10 cellular contexts compared by ENCODE assay signal in genomic region chr5:142248853-142249462, GRCh38.
A peak's percentile ranks its signal among the peaks of the same experiment; 100 is the strongest.
DNase-seq lines count a peak whose midpoint lies in the region; ATAC-seq, FAIRE-seq and TF ChIP-seq lines count a peak whose summit lies in the region.
"Had no signal": no experiment of that assay in that cellular context is flagged by ENCODE, and none has a peak within 500 bp of the region (broad histone marks: within the 10 kb centered on the region; RNA-seq: fewer than 3 reads in every experiment).

No MANE protein-coding gene starts in this region.

- DNase-seq in NCI-H510A (lab: John Stamatoyannopoulos, UW), result peak; percentile 17
- no peak for DNase-seq in NCI-H510A treated with DMSO at 0.1 percent for 48 hours (lab: John Stamatoyannopoulos, UW)
- peak in 2 of 4 experiments; percentile 28 to 48 for DNase-seq in K562 (ENCODE audit: extremely low read depth in 1 of 4, low spot score in 3 of 4)
- no peak for DNase-seq in HepG2 (ENCODE audit: low spot score)
- DNase-seq in urothelium cell line (ENCODE audit: low spot score), result peak; percentile 45
- no peak for DNase-seq in naive thymus-derived CD8-positive, alpha-beta T cell
- no peak for DNase-seq in HuH-7.5 (ENCODE audit: low spot score)
- DNase-seq in ACHN, result no peak
- DNase-seq: SW 1271 had no signal

- H3K4me1 Mint-ChIP-seq in naive thymus-derived CD8-positive, alpha-beta T cell, result peaks cover 0 to 1% (median 0%) of the 10 kb centered on the region in 4 donors

- TF ChIP-seq CTCF in K562 (IDR thresholded peaks at IDR 0.05 in 2 of 3, conservative IDR thresholded peaks at IDR 0.05 in 1 of 3; ENCODE audit: insufficient read depth in 2 of 3, low read depth in 1 of 3, low read length in 3 of 3) (no peak), HepG2 (CRISPR knock-in tag; IDR thresholded peaks at IDR 0.05) (no peak)

- peaks cover 0 to 4% of the 10 kb centered on the region in 2 experiments; a peak in 4 of 5 replicates for H3K4me1 ChIP-seq in K562 (replicated peaks in 1 of 2; ENCODE audit: control insufficient read depth in 2 of 2, insufficient read depth in 2 of 2, low read length in 2 of 2)
- H3K4me1 ChIP-seq in HepG2 (ENCODE audit: insufficient read depth, low read length), result peaks cover 34% of the 10 kb centered on the region
- H3K4me1 ChIP-seq: adrenal gland had no signal

- 26% methylated on average over 13 of the region's 14 CpGs for WGBS in K562 (ENCODE audit: insufficient coverage, low coverage, missing lambda C conversion rate)
- WGBS in HepG2 (ENCODE audit: low lambda C conversion rate), result 69% methylated on average over 9 of the region's 14 CpGs

- H3K9me1 ChIP-seq in K562 (ENCODE audit: control insufficient read depth, insufficient read depth, low read length), result no peaks in the 10 kb centered on the region

- POLR2A ChIA-PET in K562 (lab: Yijun Ruan, JAX), result interaction anchor here (0.9 to 1.4 kb wide), 2 partner anchors 11 to 13 kb away, joined by 4 to 5 read pairs; no protein-coding TSS in a partner anchor
- POLR2A ChIA-PET in HepG2 (lab: Yijun Ruan, JAX), result no interaction called here
- POLR2A ChIA-PET in naive thymus-derived CD8-positive, alpha-beta T cell (lab: Charles Lee), result no interaction called here

- H3K27ac Mint-ChIP-seq in naive thymus-derived CD8-positive, alpha-beta T cell, result no peak overlapping the region

- no peaks in the 10 kb centered on the region for H3K27me3 ChIP-seq in K562 (ENCODE audit: control insufficient read depth in 2 of 2, insufficient read depth in 2 of 2, low read length in 2 of 2)
- H3K27me3 ChIP-seq in HepG2 (ENCODE audit: control insufficient read depth in 1 of 2, insufficient read depth in 2 of 2, low read length in 2 of 2), result peaks cover 0 to 3% of the 10 kb centered on the region in 2 experiments; a peak in 2 of 5 replicates
- H3K27me3 ChIP-seq: adrenal gland had no signal

- H3K79me2 ChIP-seq in K562 (ENCODE audit: control insufficient read depth, insufficient read depth, low read length) (no peaks in the 10 kb centered on the region), HepG2 (ENCODE audit: insufficient read depth, low read length) (no peaks in the 10 kb centered on the region)

- H3K36me3 ChIP-seq in K562 (ENCODE audit: control insufficient read depth, insufficient read depth, low read length) (no peaks in the 10 kb centered on the region), HepG2 (replicated peaks in 1 of 2; ENCODE audit: control insufficient read depth in 1 of 2, insufficient read depth in 2 of 2, low read length in 2 of 2) (no peaks in the 10 kb centered on the region)
- H3K36me3 ChIP-seq: adrenal gland had no signal

- H3K9me3 ChIP-seq in K562 (replicated peaks; ENCODE audit: control insufficient read depth, insufficient read depth, low read depth, low read length), result no peaks in the 10 kb centered on the region
- H3K9me3 ChIP-seq in HepG2 (ENCODE audit: low read length), result no peaks in the 10 kb centered on the region
- H3K9me3 ChIP-seq: adrenal gland had no signal

- peaks cover 0 to 3% (median 1%) of the 10 kb centered on the region in 5 donors for H3K27me3 Mint-ChIP-seq in naive thymus-derived CD8-positive, alpha-beta T cell

- BruUV-seq in K562 (replicated peaks; lab: Mats Ljungman, UMichigan) (no TSS peak), HepG2 (replicated peaks; lab: Mats Ljungman, UMichigan) (no TSS peak)

- intact Hi-C loops in K562 (cut with micrococcal nuclease) (no loop called here), HepG2 (cut with micrococcal nuclease; ENCODE audit: unreplicated experiment) (no loop called here)

- peaks cover 0 to 2% (median 0%) of the 10 kb centered on the region in 9 donors for H3K9me3 Mint-ChIP-seq in naive thymus-derived CD8-positive, alpha-beta T cell

- in situ Hi-C loops in K562 (cut with MboI) (no loop called here), HepG2 (cut with HindIII; ENCODE audit: extremely low pct_ligation_motif_present, low pct_unique_long_range_greater_than_20kb) (no loop called here), ACHN (cut with HindIII; ENCODE audit: low pct_ligation_motif_present, low pct_unique_long_range_greater_than_20kb, low sequenced_read_pairs) (no loop called here)

- TF ChIP-seq POLR2A in K562 (conservative IDR thresholded peaks at IDR 0.05) (no peak), HepG2 (IDR thresholded peaks at IDR 0.05; ENCODE audit: insufficient read depth in 1 of 2, low read depth in 2 of 2, low read length in 2 of 2) (no peak)

- H3K4me3 Mint-ChIP-seq in naive thymus-derived CD8-positive, alpha-beta T cell, result no peak overlapping the region

- H2AFZ ChIP-seq in K562 (ENCODE audit: low read depth, low read length) (peak overlapping the region; percentile 95), HepG2 (ENCODE audit: low read length) (no peak overlapping the region)

- H3K4me3 ChIP-seq in K562, result no peak overlapping the region
- H3K4me3 ChIP-seq in HepG2 (replicated peaks in 1 of 3; ENCODE audit: insufficient read depth in 1 of 3, low read depth in 2 of 3, low read length in 3 of 3), result peak overlapping the region in 1 of 3 experiments; percentile 27; a peak in 1 of 6 replicates
- H3K4me3 ChIP-seq: adrenal gland had no signal

- H3K27ac ChIP-seq in K562 (ENCODE audit: extremely low read depth, low read depth, low read length) (peak overlapping the region; percentile 35; the same call in 1 of the 3 replicates), HepG2 (ENCODE audit: extremely low read length, insufficient read depth, low read length) (no peak overlapping the region)
- H3K27ac ChIP-seq: adrenal gland had no signal

- H3K36me3 Mint-ChIP-seq in naive thymus-derived CD8-positive, alpha-beta T cell, result peaks cover 0 to 4% (median 0%) of the 10 kb centered on the region in 3 donors

- H3K4me2 ChIP-seq in K562 (ENCODE audit: insufficient read depth, low read length), result peak overlapping the region; percentile 45
- peak overlapping the region; percentile 46; the same call in 1 of the 2 replicates for H3K4me2 ChIP-seq in HepG2 (ENCODE audit: low read depth, low read length)

- CTCF ChIA-PET in K562 (lab: Yijun Ruan, JAX; ENCODE audit: low intra/inter-chr PET ratio), result no interaction called here
- CTCF ChIA-PET in HepG2 (lab: Yijun Ruan, JAX; ENCODE audit: low intra/inter-chr PET ratio, low total read pairs), result no interaction called here

- TF ChIP-seq RAD21 in K562 (CRISPR knock-in tag; conservative IDR thresholded peaks at IDR 0.05 in 1 of 2, IDR thresholded peaks at IDR 0.05 in 1 of 2), result no peak
- TF ChIP-seq RAD21 in HepG2 (CRISPR knock-in tag; IDR thresholded peaks at IDR 0.05), result no peak

- H3K9ac ChIP-seq in K562 (ENCODE audit: insufficient read depth in 1 of 2, low read depth in 2 of 2, low read length in 2 of 2), result peak overlapping the region; percentile 37 to 87; a peak in 3 of 4 replicates
- H3K9ac ChIP-seq in HepG2 (ENCODE audit: insufficient read depth, low read depth, low read length), result no peak overlapping the region

- H4K20me1 ChIP-seq in K562 (replicated peaks; ENCODE audit: control insufficient read depth, insufficient read depth, low read length) (no peaks in the 10 kb centered on the region), HepG2 (ENCODE audit: insufficient read depth, low read length) (no peaks in the 10 kb centered on the region)

- peak; percentile 42 for FAIRE-seq in K562 (lab: Jason Lieb, UNC)
- no peak for FAIRE-seq in HepG2 (lab: Jason Lieb, UNC)
- FAIRE-seq in urothelium cell line (lab: Jason Lieb, UNC), result no peak

- ATAC-seq in K562, result peak; percentile 89
- ATAC-seq in HepG2, result peak; percentile 30; the same call in 1 of the 3 replicates
- ATAC-seq in naive thymus-derived CD8-positive, alpha-beta T cell, result no peak

- TF ChIP-seq EP300 in K562 (IDR thresholded peaks at IDR 0.05; ENCODE audit: low read length) (no peak), HepG2 (IDR thresholded peaks at IDR 0.05; ENCODE audit: low read depth in 2 of 2, low read length in 2 of 2) (no peak), HepG2 (CRISPR knock-in tag; IDR thresholded peaks at IDR 0.05; ENCODE audit: borderline replicate concordance) (no peak)

TF ChIP-seq in K562, 482 proteins besides CTCF, POLR2A, EP300 and RAD21 (continues in another document):
- TF ChIP-seq HMG20B (CRISPR knock-in tag; IDR thresholded peaks at IDR 0.05) (no peak), C11orf30 (IDR thresholded peaks at IDR 0.05; ENCODE audit: low read depth) (0 out of 2 replicates have a peak, but pooled peaks have one; percentile 25), HDGF (IDR thresholded peaks at IDR 0.05) (no peak), L3MBTL2 (IDR thresholded peaks at IDR 0.05) (peak; percentile 72; the same call in 1 of the 2 replicates)

TF ChIP-seq in HepG2, 621 proteins besides CTCF, POLR2A, EP300 and RAD21 (continues in another document):
- TF ChIP-seq, protein P1, sequence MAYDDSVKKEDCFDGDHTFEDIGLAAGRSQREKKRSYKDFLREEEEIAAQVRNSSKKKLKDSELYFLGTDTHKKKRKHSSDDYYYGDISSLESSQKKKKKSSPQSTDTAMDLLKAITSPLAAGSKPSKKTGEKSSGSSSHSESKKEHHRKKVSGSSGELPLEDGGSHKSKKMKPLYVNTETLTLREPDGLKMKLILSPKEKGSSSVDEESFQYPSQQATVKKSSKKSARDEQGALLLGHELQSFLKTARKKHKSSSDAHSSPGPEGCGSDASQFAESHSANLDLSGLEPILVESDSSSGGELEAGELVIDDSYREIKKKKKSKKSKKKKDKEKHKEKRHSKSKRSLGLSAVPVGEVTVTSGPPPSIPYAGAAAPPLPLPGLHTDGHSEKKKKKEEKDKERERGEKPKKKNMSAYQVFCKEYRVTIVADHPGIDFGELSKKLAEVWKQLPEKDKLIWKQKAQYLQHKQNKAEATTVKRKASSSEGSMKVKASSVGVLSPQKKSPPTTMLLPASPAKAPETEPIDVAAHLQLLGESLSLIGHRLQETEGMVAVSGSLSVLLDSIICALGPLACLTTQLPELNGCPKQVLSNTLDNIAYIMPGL (CRISPR knock-in tag; IDR thresholded peaks at IDR 0.05; ENCODE audit: borderline replicate concordance in 1 of 2, low read depth in 1 of 2), result no peak

Comparison
In these comparisons a context has a peak if more than half of its experiments do, and no peak if none do; other contexts are left out.
1. DNase-seq: peak in NCI-H510A (single experiment) and urothelium cell line (single experiment); none in NCI-H510A treated with DMSO at 0.1 percent for 48 hours (single experiment), HepG2 (single experiment), naive thymus-derived CD8-positive, alpha-beta T cell (0 of 10), HuH-7.5 (single experiment) and ACHN (single experiment).
2. ATAC-seq: peak in K562 (single experiment) and HepG2 (single experiment); none in naive thymus-derived CD8-positive, alpha-beta T cell (0 of 2).